22 cellular contexts compared by ENCODE assay signal in the genomic region with DNA sequence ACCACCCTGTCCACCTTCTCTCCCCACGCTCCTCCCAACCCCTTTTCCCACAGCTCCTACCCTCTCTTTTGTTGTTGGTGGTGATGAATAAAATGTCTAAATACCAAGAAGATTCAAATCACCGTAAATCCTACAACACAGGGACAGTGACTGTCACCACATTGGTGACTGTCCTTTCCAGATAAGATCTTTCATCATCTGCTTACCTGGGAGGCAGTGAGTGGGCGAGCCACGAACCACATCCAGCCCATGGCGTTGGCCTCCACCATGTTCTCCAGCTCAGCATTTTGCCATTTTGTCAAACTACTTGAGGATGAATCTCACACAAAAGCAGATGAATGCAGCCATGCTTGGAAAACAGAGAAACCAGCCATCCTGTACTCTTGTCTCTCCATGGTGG. TPM values are rescaled to one million over a fixed set of nuclear protein-coding genes. Genes with fewer than 3 reads are reported as not detected.
A peak's percentile ranks its signal among the peaks of the same experiment; 100 is the strongest.
DNase-seq lines count a peak whose midpoint lies in the region; ATAC-seq and TF ChIP-seq lines count a peak whose summit lies in the region.
"Had no signal": no experiment of that assay in that cellular context is flagged by ENCODE, and none has a peak within 500 bp of the region (broad histone marks: within the 10 kb centered on the region; RNA-seq: fewer than 3 reads in every experiment).

No MANE protein-coding gene starts in this region.

- H3K27ac ChIP-seq in OCI-LY7 (ENCODE audit: low read depth, low read length, poor library complexity, severe bottlenecking), result peak overlapping the region; percentile 55
- H3K27ac ChIP-seq: suprapubic skin had no signal

- no peaks in the 10 kb centered on the region for H3K36me3 ChIP-seq in OCI-LY7 (ENCODE audit: insufficient read depth, low read length)
- H3K36me3 ChIP-seq: suprapubic skin had no signal

- no peaks in the 10 kb centered on the region for H4K20me1 ChIP-seq in OCI-LY7 (ENCODE audit: insufficient read depth, low read length)

- no peaks in the 10 kb centered on the region for H3K36me3 Mint-ChIP-seq in activated naive CD4-positive, alpha-beta T cell treated with anti-CD3 and anti-CD28 coated beads, Interleukin-2, amount 50 U/mL, for 72 hours
- H3K36me3 Mint-ChIP-seq: naive thymus-derived CD8-positive, alpha-beta T cell had no signal

- no peak overlapping the region for H3K4me3 ChIP-seq in OCI-LY7 (ENCODE audit: low read depth, low read length, poor library complexity, severe bottlenecking)
- H3K4me3 ChIP-seq: skin epidermis, suprapubic skin had no signal

- CTCF ChIA-PET in OCI-LY7 (lab: Charles Lee; ENCODE audit: unreplicated experiment), result no interaction called here

- no peak overlapping the region for H2AFZ ChIP-seq in OCI-LY7 (ENCODE audit: low read length)

- peak overlapping the region; percentile 44 to 73 for H3K27ac Mint-ChIP-seq in activated naive CD4-positive, alpha-beta T cell treated with anti-CD3 and anti-CD28 coated beads, Interleukin-2, amount 50 U/mL, for 72 hours

- H3K79me2 ChIP-seq in OCI-LY7 (ENCODE audit: insufficient read depth, low read depth, low read length), result no peaks in the 10 kb centered on the region

- peak; percentile 33 for DNase-seq in activated naive CD4-positive, alpha-beta T cell treated with Interleukin-2 at 50 U/mL for 16 hours
- DNase-seq in activated naive CD4-positive, alpha-beta T cell (lab: John Stamatoyannopoulos, UW), result no peak
- no peak for DNase-seq in OCI-LY7 (ENCODE audit: low spot score)
- peak in 1 of 2 donors; percentile 74 for DNase-seq in activated naive CD4-positive, alpha-beta T cell treated with anti-CD3 and anti-CD28 coated beads, Interleukin-2, amount 50 U/mL, for 72 hours (ENCODE audit: low spot score in 2 of 2)
- DNase-seq in stimulated activated CD8-positive, alpha-beta memory T cell treated with anti-CD3 and anti-CD28 coated beads, Interleukin-7, amount 100 ng/mL, for 48 hours (ENCODE audit: extremely low read depth in 1 of 2, low read depth in 1 of 2), result peak; percentile 53 to 64
- no peak for DNase-seq in NCI-H1417 (lab: John Stamatoyannopoulos, UW)
- no peak for DNase-seq in hepatic stellate cell (ENCODE audit: low spot score)
- no peak for DNase-seq in NCI-H524 (lab: John Stamatoyannopoulos, UW)
- DNase-seq: ACHN; activated CD4-positive, CD25-positive, alpha-beta regulatory T cell; hypothalamus; mesenchymal stem cell; MM.1S; naive thymus-derived CD8-positive, alpha-beta T cell; NCI-H2029; SHP77 had no signal

- H3K4me1 ChIP-seq in OCI-LY7 (ENCODE audit: insufficient read depth, low read length, poor library complexity, severe bottlenecking), result peaks cover 59% of the 10 kb centered on the region
- H3K4me1 ChIP-seq: suprapubic skin had no signal

- intact Hi-C loops in OCI-LY7 (cut with micrococcal nuclease; ENCODE audit: unreplicated experiment), result no loop called here

- H3K9me3 ChIP-seq in OCI-LY7 (ENCODE audit: low read length), result no peaks in the 10 kb centered on the region
- H3K9me3 ChIP-seq: suprapubic skin had no signal

- no peaks in the 10 kb centered on the region for H3K9me2 ChIP-seq in OCI-LY7 (ENCODE audit: insufficient read depth, low read length)

- ATAC-seq in activated naive CD4-positive, alpha-beta T cell treated with anti-CD3 and anti-CD28 coated beads, Interleukin-2, amount 50 U/mL, for 72 hours, result peak; percentile 80 to 83
- ATAC-seq: HepG2 had no signal

- TF ChIP-seq CTCF in OCI-LY7 (conservative IDR thresholded peaks at IDR 0.05; ENCODE audit: low read length), result no peak

- peak overlapping the region; percentile 60; the same call in 1 of the 2 replicates for H3K4me2 ChIP-seq in OCI-LY7 (ENCODE audit: low read length)

- BruUV-seq in OCI-LY7 (replicated peaks; lab: Mats Ljungman, UMichigan), result no TSS peak

- POLR2A ChIA-PET in OCI-LY7 (lab: Charles Lee), result no interaction called here

- no peaks in the 10 kb centered on the region for H3K9me3 Mint-ChIP-seq in activated naive CD4-positive, alpha-beta T cell treated with anti-CD3 and anti-CD28 coated beads, Interleukin-2, amount 50 U/mL, for 72 hours
- H3K9me3 Mint-ChIP-seq: naive thymus-derived CD8-positive, alpha-beta T cell had no signal

RNA-seq across cellular contexts. Expression of gene CYTH4, which starts 6.7 kb away (rescaled TPM):
- total RNA-seq in OCI-LY7 (2014; rRNA removed; shearing (Covaris generic)), result 20.6 and 35.0 TPM in 2 replicates
- total RNA-seq in OCI-LY7 (2022), result 24.8 and 28.1 TPM in 2 replicates
- total RNA-seq in activated naive CD4-positive, alpha-beta T cell treated with anti-CD3 and anti-CD28 coated beads, Interleukin-2, amount 50 U/mL, for 72 hours, result 10 to 100 TPM; 60.7 to 69.7 TPM
- total RNA-seq: astrocyte, HepG2, kidney epithelial cell, NCI-H460 had no signal

RNA-seq across cellular contexts. Expression of gene RAC2, which starts 31.6 kb away (rescaled TPM):
- 91.5 and 142 TPM in 2 replicates for total RNA-seq in OCI-LY7 (2014; rRNA removed; shearing (Covaris generic))
- total RNA-seq in OCI-LY7 (2022), result 321 and 331 TPM in 2 replicates
- 100 to 1,000 TPM; 655 to 769 TPM for total RNA-seq in activated naive CD4-positive, alpha-beta T cell treated with anti-CD3 and anti-CD28 coated beads, Interleukin-2, amount 50 U/mL, for 72 hours
- total RNA-seq: HepG2 had no signal

Comparison
In these comparisons a context has a peak if more than half of its experiments do, and no peak if none do; other contexts are left out.
1. DNase-seq: peak in activated naive CD4-positive, alpha-beta T cell treated with Interleukin-2 at 50 U/mL for 16 hours (single experiment) and stimulated activated CD8-positive, alpha-beta memory T cell treated with anti-CD3 and anti-CD28 coated beads, Interleukin-7, amount 100 ng/mL, for 48 hours (2 of 2); none in activated naive CD4-positive, alpha-beta T cell (0 of 4), OCI-LY7 (single experiment), NCI-H1417 (0 of 3), hepatic stellate cell (single experiment) and NCI-H524 (0 of 2).